ENCODE assay signal across 31 cellular contexts in the genomic region with DNA sequence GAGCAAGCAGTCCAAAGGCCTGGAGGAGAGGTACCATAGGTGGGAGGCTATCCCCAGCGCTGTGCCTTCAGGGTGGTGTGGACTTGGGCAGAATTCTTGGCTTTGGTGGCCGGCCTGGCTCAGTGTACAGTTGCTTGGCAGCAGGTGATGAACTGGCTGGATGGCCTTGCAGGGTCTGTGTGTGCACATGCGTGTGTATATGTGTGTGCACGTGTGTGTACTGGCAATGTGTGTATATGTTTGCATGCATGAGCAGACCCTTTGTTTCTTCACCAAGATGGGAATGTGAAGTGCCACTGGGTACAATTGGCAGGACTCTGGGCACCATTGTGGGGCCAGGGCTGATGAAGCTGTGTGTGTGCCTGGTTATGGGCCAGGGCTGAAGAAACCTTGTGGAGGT.
"Had no signal": no experiment of that assay in that cellular context is flagged by ENCODE, and none has a peak within 500 bp of the region (broad histone marks: within the 10 kb centered on the region; RNA-seq: fewer than 3 reads in every experiment).

No MANE protein-coding gene starts in this region.

- H3K36me3 ChIP-seq: SJCRH30 had no signal

- H3K9me3 ChIP-seq: ascending aorta, SJCRH30 had no signal

- H3K4me3 ChIP-seq: ascending aorta, K562, PC-9, SJCRH30, SK-N-MC had no signal

- H3K4me1 ChIP-seq: ascending aorta, SJCRH30 had no signal

- DNase-seq: activated CD4-positive, alpha-beta T cell treated with anti-CD3 and anti-CD28 coated beads, Interleukin-2, amount 10 ng/mL, durations not matched to agents 24 days and 14 days; activated CD4-positive, alpha-beta T cell treated with anti-CD3 and anti-CD28 coated beads, Interleukin-2, amount 50 U/mL, for 4 hours; activated CD8-positive, alpha-beta T cell treated with anti-CD3 and anti-CD28 coated beads for 36 hours; activated effector memory CD4-positive, alpha-beta T cell treated with anti-CD3 and anti-CD28 coated beads, Interleukin-2, amount 50 U/mL, for 16 hours; activated naive CD4-positive, alpha-beta T cell; activated naive CD8-positive, alpha-beta T cell treated with anti-CD3 and anti-CD28 coated beads, Interleukin-2, amount 10 ng/mL, durations not matched to agents 7 days and 5 days; activated T-cell treated with anti-CD3 and anti-CD28 coated beads, Interleukin-2, amount 50 U/mL, for 1 hour; activated T-cell treated with anti-CD3 and anti-CD28 coated beads, Interleukin-2, amount 50 U/mL, for 72 hours; amygdala; caudate nucleus; IMR-90; Karpas-422; NCI-H1105; NCI-H1436; NCI-H1694; NCI-H1930; NCI-H2081 treated with DMSO at 0.1 percent for 48 hours; NCI-H510A; NCI-H526; NCI-H748 treated with DMSO at 0.1 percent for 48 hours; NK-92 treated with Interleukin-12 subunit alpha and Interleukin-12 subunit beta, amount 100 ng/mL, for 24 hours; PC-9; Right ventricle myocardium superior; SJCRH30; T1000; WERI-Rb-1 had no signal

- H3K27me3 ChIP-seq: ascending aorta, SJCRH30 had no signal

- ATAC-seq: activated CD8-positive, alpha-beta T cell treated with anti-CD3 and anti-CD28 coated beads for 36 hours; activated T-cell treated with anti-CD3 and anti-CD28 coated beads, Interleukin-2, amount 50 U/mL, for 72 hours; activated T-helper 17 cell treated with anti-CD3 and anti-CD28 coated beads, Interleukin-2, amount 50 U/mL, for 72 hours; K562 had no signal

- H3K4me2 ChIP-seq: PC-9 had no signal

- H3K27ac ChIP-seq: ascending aorta, PC-9, RWPE1, SJCRH30, SK-N-MC, WERI-Rb-1 had no signal

- H2AFZ ChIP-seq: PC-9 had no signal
